In genomic region chr18:71450258-71450657, GRCh38 we compare ENCODE assay signal across 18 cellular contexts.
"Had no signal": no experiment of that assay in that cellular context is flagged by ENCODE, and none has a peak within 500 bp of the region (broad histone marks: within the 10 kb centered on the region; RNA-seq: fewer than 3 reads in every experiment).

No MANE protein-coding gene starts in this region.

- H3K9me3 ChIP-seq: neutrophil, sigmoid colon, upper lobe of right lung had no signal

- H3K79me2 ChIP-seq: parathyroid adenoma had no signal

- H3K9ac ChIP-seq: parathyroid adenoma had no signal

- H3K27ac ChIP-seq: neutrophil, parathyroid adenoma, sigmoid colon, spleen, upper lobe of right lung had no signal

- FAIRE-seq: colon, endometrium, keratinocyte had no signal

- H3K4me3 ChIP-seq: lung, sigmoid colon, spleen, upper lobe of right lung had no signal

- ATAC-seq: activated CD8-positive, alpha-beta T cell treated with anti-CD3 and anti-CD28 coated beads, Interleukin-2, amount 10 ng/mL, durations not matched to agents 7 days and 5 days; natural killer cell; stimulated activated memory B cell treated with anti-CD40 and anti-IgM and Interleukin-4, amounts not matched to agents 10 μg/mL and 1 μg/mL and 100 μg/mL, for 72 hours; upper lobe of right lung had no signal

- H2AFZ ChIP-seq: parathyroid adenoma had no signal

- DNase-seq: activated CD4-positive, alpha-beta T cell treated with anti-CD3 and anti-CD28 coated beads, Interleukin-2, amount 10 ng/mL, durations not matched to agents 7 days and 5 days; activated CD8-positive, alpha-beta T cell treated with anti-CD3 and anti-CD28 coated beads, Interleukin-2, amount 10 ng/mL, durations not matched to agents 7 days and 5 days; activated naive CD4-positive, alpha-beta T cell treated with anti-CD3 and anti-CD28 coated beads for 36 hours; activated T-cell treated with anti-CD3 and anti-CD28 coated beads, Interleukin-2, amount 50 U/mL, for 24 hours; central memory CD4-positive, alpha-beta T cell; erythroblast; natural killer cell; sigmoid colon; spleen; stimulated activated CD4-positive, alpha-beta T cell treated with anti-CD3 and anti-CD28 coated beads, Interleukin-4, amount 100 ng/mL, for 4 hours; upper lobe of right lung had no signal

- H3K4me1 ChIP-seq: parathyroid adenoma, sigmoid colon, spleen, upper lobe of right lung had no signal

- H3K36me3 ChIP-seq: neutrophil, sigmoid colon, spleen, upper lobe of right lung had no signal

- H3K27me3 ChIP-seq: neutrophil, sigmoid colon, spleen, upper lobe of right lung had no signal
